ENCODE assay signal across 7 cellular contexts in the genomic region with DNA sequence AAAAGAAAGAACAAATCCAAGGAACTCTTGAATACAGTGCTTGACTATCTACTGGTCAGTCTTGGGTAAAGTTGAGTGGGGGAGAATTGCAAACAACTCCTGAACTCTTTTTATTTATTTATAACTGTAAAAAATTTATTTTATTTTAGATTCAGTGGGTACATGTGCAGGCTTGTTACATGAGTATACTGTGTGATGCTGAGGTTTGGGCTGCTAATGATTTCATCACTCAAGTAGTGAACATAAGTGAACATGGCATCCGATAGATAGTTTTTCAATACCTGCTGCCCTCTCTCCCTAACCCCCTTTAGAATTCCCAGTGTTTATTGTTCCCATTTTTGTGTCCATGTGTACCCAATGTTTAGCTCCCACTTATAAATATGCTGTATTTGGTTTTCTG. TPM values are rescaled to one million over a fixed set of nuclear protein-coding genes. Genes with fewer than 3 reads are reported as not detected.
"Had no signal": no experiment of that assay in that cellular context is flagged by ENCODE, and none has a peak within 500 bp of the region (broad histone marks: within the 10 kb centered on the region; RNA-seq: fewer than 3 reads in every experiment).

No MANE protein-coding gene starts in this region.

- DNase-seq: GDM1, GF-D8 had no signal

- H3K4me3 ChIP-seq: GM12878 had no signal

- ATAC-seq: GM12878 had no signal

- FAIRE-seq: GM12878, GM12891, GM12892, GM18507, GM19239 had no signal

RNA-seq across cellular contexts. Expression of a gene that starts 3.2 kb away (rescaled TPM):
- total RNA-seq: GM12878 had no signal
- polyA plus RNA-seq: GM12878 had no signal
